In the genomic region with DNA sequence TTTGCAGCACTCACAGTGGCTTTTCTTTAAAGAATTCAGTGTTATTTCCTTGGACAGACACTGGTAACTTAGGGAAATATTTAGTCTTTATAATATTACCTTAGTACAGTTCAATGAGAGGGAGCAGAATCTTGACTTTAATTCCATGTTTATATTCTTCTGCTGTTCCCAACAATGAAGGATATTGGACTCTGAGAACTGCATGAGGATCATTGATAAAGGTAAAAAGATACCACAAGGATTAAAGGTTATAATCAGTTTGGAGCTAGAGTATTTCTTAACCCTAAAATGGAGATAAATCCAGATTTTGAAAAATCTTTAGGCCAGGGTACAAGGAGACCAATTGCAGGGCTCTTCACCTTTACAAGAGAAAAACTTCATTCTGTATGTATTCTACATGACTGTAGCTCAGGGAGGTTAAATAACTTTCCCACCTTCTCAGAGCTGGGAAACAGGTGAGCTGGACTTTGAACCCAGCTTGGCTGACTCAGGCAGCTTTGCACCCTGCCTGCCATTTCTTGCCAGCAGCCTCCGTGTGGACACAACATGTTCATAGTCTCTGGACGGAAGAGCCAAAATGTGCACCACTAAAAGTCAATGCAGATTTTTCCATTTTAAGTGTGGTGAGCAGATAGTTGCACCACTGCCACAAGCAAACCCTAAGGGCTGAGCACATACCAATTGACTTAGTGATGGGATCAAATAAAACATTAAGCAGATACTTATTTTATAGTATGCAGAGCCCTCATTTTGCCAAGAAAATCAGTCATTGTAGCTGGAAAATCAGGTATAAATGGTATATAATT, we compare ENCODE assay signal across 1 cellular context.
TF ChIP-seq lines count a peak whose summit lies in the region.

No MANE protein-coding gene starts in this region.

TF ChIP-seq in HepG2, 621 proteins besides CTCF, POLR2A, EP300 and RAD21 (continued from another document and continues in another):
- TF ChIP-seq, protein P1, sequence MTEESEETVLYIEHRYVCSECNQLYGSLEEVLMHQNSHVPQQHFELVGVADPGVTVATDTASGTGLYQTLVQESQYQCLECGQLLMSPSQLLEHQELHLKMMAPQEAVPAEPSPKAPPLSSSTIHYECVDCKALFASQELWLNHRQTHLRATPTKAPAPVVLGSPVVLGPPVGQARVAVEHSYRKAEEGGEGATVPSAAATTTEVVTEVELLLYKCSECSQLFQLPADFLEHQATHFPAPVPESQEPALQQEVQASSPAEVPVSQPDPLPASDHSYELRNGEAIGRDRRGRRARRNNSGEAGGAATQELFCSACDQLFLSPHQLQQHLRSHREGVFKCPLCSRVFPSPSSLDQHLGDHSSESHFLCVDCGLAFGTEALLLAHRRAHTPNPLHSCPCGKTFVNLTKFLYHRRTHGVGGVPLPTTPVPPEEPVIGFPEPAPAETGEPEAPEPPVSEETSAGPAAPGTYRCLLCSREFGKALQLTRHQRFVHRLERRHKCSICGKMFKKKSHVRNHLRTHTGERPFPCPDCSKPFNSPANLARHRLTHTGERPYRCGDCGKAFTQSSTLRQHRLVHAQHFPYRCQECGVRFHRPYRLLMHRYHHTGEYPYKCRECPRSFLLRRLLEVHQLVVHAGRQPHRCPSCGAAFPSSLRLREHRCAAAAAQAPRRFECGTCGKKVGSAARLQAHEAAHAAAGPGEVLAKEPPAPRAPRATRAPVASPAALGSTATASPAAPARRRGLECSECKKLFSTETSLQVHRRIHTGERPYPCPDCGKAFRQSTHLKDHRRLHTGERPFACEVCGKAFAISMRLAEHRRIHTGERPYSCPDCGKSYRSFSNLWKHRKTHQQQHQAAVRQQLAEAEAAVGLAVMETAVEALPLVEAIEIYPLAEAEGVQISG (CRISPR knock-in tag; IDR thresholded peaks at IDR 0.05), result peak; percentile 69
- no peak for TF ChIP-seq ZNF282 (IDR thresholded peaks at IDR 0.05; ENCODE audit: partially characterized antibody)
- TF ChIP-seq ZNF451 (CRISPR knock-in tag; IDR thresholded peaks at IDR 0.05), result 0 out of 2 replicates have a peak, but pooled peaks have one; percentile 29
- peak; percentile 77 for TF ChIP-seq PHF5A (CRISPR knock-in tag; IDR thresholded peaks at IDR 0.05; ENCODE audit: low read depth, unreplicated experiment)
- TF ChIP-seq KDM5A (IDR thresholded peaks at IDR 0.05; ENCODE audit: borderline replicate concordance, low read length), result no peak
- no peak for TF ChIP-seq SRF (IDR thresholded peaks at IDR 0.05; ENCODE audit: low read depth, low read length)
- TF ChIP-seq, protein P2, sequence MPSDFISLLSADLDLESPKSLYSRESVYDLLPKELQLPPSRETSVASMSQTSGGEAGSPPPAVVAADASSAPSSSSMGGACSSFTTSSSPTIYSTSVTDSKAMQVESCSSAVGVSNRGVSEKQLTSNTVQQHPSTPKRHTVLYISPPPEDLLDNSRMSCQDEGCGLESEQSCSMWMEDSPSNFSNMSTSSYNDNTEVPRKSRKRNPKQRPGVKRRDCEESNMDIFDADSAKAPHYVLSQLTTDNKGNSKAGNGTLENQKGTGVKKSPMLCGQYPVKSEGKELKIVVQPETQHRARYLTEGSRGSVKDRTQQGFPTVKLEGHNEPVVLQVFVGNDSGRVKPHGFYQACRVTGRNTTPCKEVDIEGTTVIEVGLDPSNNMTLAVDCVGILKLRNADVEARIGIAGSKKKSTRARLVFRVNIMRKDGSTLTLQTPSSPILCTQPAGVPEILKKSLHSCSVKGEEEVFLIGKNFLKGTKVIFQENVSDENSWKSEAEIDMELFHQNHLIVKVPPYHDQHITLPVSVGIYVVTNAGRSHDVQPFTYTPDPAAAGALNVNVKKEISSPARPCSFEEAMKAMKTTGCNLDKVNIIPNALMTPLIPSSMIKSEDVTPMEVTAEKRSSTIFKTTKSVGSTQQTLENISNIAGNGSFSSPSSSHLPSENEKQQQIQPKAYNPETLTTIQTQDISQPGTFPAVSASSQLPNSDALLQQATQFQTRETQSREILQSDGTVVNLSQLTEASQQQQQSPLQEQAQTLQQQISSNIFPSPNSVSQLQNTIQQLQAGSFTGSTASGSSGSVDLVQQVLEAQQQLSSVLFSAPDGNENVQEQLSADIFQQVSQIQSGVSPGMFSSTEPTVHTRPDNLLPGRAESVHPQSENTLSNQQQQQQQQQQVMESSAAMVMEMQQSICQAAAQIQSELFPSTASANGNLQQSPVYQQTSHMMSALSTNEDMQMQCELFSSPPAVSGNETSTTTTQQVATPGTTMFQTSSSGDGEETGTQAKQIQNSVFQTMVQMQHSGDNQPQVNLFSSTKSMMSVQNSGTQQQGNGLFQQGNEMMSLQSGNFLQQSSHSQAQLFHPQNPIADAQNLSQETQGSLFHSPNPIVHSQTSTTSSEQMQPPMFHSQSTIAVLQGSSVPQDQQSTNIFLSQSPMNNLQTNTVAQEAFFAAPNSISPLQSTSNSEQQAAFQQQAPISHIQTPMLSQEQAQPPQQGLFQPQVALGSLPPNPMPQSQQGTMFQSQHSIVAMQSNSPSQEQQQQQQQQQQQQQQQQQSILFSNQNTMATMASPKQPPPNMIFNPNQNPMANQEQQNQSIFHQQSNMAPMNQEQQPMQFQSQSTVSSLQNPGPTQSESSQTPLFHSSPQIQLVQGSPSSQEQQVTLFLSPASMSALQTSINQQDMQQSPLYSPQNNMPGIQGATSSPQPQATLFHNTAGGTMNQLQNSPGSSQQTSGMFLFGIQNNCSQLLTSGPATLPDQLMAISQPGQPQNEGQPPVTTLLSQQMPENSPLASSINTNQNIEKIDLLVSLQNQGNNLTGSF (CRISPR knock-in tag; IDR thresholded peaks at IDR 0.05), result no peak
- 0 out of 2 replicates have a peak, but pooled peaks have one; percentile 52 for TF ChIP-seq ZNF709 (CRISPR knock-in tag; IDR thresholded peaks at IDR 0.05)
- TF ChIP-seq, protein P3, sequence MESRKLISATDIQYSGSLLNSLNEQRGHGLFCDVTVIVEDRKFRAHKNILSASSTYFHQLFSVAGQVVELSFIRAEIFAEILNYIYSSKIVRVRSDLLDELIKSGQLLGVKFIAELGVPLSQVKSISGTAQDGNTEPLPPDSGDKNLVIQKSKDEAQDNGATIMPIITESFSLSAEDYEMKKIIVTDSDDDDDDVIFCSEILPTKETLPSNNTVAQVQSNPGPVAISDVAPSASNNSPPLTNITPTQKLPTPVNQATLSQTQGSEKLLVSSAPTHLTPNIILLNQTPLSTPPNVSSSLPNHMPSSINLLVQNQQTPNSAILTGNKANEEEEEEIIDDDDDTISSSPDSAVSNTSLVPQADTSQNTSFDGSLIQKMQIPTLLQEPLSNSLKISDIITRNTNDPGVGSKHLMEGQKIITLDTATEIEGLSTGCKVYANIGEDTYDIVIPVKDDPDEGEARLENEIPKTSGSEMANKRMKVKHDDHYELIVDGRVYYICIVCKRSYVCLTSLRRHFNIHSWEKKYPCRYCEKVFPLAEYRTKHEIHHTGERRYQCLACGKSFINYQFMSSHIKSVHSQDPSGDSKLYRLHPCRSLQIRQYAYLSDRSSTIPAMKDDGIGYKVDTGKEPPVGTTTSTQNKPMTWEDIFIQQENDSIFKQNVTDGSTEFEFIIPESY (CRISPR knock-in tag; IDR thresholded peaks at IDR 0.05), result peak; percentile 78; the same call in 1 of the 2 replicates
- TF ChIP-seq ZSCAN12 (CRISPR knock-in tag; IDR thresholded peaks at IDR 0.05), result no peak; the same call in 1 of the 2 replicates
- TF ChIP-seq ZNF768 (CRISPR knock-in tag; IDR thresholded peaks at IDR 0.05), result no peak
- TF ChIP-seq ZNF441 (CRISPR knock-in tag; IDR thresholded peaks at IDR 0.05; ENCODE audit: borderline replicate concordance), result peak; percentile 83; the same call in 1 of the 2 replicates
- TF ChIP-seq, protein P4, sequence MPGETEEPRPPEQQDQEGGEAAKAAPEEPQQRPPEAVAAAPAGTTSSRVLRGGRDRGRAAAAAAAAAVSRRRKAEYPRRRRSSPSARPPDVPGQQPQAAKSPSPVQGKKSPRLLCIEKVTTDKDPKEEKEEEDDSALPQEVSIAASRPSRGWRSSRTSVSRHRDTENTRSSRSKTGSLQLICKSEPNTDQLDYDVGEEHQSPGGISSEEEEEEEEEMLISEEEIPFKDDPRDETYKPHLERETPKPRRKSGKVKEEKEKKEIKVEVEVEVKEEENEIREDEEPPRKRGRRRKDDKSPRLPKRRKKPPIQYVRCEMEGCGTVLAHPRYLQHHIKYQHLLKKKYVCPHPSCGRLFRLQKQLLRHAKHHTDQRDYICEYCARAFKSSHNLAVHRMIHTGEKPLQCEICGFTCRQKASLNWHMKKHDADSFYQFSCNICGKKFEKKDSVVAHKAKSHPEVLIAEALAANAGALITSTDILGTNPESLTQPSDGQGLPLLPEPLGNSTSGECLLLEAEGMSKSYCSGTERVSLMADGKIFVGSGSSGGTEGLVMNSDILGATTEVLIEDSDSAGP (CRISPR knock-in tag; IDR thresholded peaks at IDR 0.05; ENCODE audit: borderline replicate concordance), result no peak
- TF ChIP-seq, protein P5, sequence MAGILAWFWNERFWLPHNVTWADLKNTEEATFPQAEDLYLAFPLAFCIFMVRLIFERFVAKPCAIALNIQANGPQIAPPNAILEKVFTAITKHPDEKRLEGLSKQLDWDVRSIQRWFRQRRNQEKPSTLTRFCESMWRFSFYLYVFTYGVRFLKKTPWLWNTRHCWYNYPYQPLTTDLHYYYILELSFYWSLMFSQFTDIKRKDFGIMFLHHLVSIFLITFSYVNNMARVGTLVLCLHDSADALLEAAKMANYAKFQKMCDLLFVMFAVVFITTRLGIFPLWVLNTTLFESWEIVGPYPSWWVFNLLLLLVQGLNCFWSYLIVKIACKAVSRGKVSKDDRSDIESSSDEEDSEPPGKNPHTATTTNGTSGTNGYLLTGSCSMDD (CRISPR knock-in tag; IDR thresholded peaks at IDR 0.05), result no peak
- TF ChIP-seq ZNF350 (CRISPR knock-in tag; IDR thresholded peaks at IDR 0.05; ENCODE audit: borderline replicate concordance, low read depth), result peak; percentile 61; the same call in 1 of the 2 replicates
- peak; percentile 55; the same call in 1 of the 2 replicates for TF ChIP-seq ZNF12 (CRISPR knock-in tag; IDR thresholded peaks at IDR 0.05)
- TF ChIP-seq SRY (CRISPR knock-in tag; IDR thresholded peaks at IDR 0.05), result no peak
- TF ChIP-seq NR2C2 (CRISPR knock-in tag; IDR thresholded peaks at IDR 0.05; ENCODE audit: borderline replicate concordance), result no peak
- TF ChIP-seq FOSL1 (CRISPR knock-in tag; IDR thresholded peaks at IDR 0.05; ENCODE audit: borderline replicate concordance), result peak; percentile 80
- TF ChIP-seq REXO4 (CRISPR knock-in tag; IDR thresholded peaks at IDR 0.05; ENCODE audit: borderline replicate concordance), result no peak
- TF ChIP-seq ZNF235 (CRISPR knock-in tag; IDR thresholded peaks at IDR 0.05; ENCODE audit: borderline replicate concordance), result no peak
- TF ChIP-seq, protein P6, sequence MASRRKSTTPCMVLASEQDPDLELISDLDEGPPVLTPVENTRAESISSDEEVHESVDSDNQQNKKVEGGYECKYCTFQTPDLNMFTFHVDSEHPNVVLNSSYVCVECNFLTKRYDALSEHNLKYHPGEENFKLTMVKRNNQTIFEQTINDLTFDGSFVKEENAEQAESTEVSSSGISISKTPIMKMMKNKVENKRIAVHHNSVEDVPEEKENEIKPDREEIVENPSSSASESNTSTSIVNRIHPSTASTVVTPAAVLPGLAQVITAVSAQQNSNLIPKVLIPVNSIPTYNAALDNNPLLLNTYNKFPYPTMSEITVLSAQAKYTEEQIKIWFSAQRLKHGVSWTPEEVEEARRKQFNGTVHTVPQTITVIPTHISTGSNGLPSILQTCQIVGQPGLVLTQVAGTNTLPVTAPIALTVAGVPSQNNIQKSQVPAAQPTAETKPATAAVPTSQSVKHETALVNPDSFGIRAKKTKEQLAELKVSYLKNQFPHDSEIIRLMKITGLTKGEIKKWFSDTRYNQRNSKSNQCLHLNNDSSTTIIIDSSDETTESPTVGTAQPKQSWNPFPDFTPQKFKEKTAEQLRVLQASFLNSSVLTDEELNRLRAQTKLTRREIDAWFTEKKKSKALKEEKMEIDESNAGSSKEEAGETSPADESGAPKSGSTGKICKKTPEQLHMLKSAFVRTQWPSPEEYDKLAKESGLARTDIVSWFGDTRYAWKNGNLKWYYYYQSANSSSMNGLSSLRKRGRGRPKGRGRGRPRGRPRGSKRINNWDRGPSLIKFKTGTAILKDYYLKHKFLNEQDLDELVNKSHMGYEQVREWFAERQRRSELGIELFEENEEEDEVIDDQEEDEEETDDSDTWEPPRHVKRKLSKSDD (CRISPR knock-in tag; IDR thresholded peaks at IDR 0.05; ENCODE audit: low read depth), result no peak
- no peak for TF ChIP-seq ZNF160 (CRISPR knock-in tag; IDR thresholded peaks at IDR 0.05)
- TF ChIP-seq KLF11 (CRISPR knock-in tag; IDR thresholded peaks at IDR 0.05), result 0 out of 2 replicates have a peak, but pooled peaks have one; percentile 46
- TF ChIP-seq ZNF619 (CRISPR knock-in tag; IDR thresholded peaks at IDR 0.05), result no peak
- no peak for TF ChIP-seq THYN1 (CRISPR knock-in tag; IDR thresholded peaks at IDR 0.05; ENCODE audit: borderline replicate concordance, low read depth)
- TF ChIP-seq SRSF9 (IDR thresholded peaks at IDR 0.05; ENCODE audit: borderline replicate concordance, insufficient read depth, low read depth, low read length, poor library complexity, severe bottlenecking), result no peak
- TF ChIP-seq ZNF317 (CRISPR knock-in tag; IDR thresholded peaks at IDR 0.05), result peak; percentile 48; the same call in 1 of the 2 replicates
- no peak; the same call in 1 of the 2 replicates for TF ChIP-seq ZNF256 (CRISPR knock-in tag; conservative IDR thresholded peaks at IDR 0.05)
- no peak for TF ChIP-seq ZZZ3 (CRISPR knock-in tag; IDR thresholded peaks at IDR 0.05; ENCODE audit: borderline replicate concordance)
- TF ChIP-seq, protein P7, sequence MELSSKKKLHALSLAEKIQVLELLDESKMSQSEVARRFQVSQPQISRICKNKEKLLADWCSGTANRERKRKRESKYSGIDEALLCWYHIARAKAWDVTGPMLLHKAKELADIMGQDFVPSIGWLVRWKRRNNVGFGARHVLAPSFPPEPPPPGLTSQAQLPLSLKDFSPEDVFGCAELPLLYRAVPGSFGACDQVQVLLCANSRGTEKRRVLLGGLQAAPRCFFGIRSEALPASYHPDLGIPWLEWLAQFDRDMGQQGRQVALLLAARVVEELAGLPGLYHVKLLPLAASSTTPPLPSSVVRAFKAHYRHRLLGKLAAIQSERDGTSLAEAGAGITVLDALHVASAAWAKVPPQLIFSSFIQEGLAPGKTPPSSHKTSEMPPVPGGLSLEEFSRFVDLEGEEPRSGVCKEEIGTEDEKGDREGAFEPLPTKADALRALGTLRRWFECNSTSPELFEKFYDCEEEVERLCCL (CRISPR knock-in tag; IDR thresholded peaks at IDR 0.05; ENCODE audit: borderline replicate concordance), result no peak
- TF ChIP-seq ZNF782 (CRISPR knock-in tag; IDR thresholded peaks at IDR 0.05; ENCODE audit: borderline replicate concordance), result no peak
- TF ChIP-seq, protein P8, sequence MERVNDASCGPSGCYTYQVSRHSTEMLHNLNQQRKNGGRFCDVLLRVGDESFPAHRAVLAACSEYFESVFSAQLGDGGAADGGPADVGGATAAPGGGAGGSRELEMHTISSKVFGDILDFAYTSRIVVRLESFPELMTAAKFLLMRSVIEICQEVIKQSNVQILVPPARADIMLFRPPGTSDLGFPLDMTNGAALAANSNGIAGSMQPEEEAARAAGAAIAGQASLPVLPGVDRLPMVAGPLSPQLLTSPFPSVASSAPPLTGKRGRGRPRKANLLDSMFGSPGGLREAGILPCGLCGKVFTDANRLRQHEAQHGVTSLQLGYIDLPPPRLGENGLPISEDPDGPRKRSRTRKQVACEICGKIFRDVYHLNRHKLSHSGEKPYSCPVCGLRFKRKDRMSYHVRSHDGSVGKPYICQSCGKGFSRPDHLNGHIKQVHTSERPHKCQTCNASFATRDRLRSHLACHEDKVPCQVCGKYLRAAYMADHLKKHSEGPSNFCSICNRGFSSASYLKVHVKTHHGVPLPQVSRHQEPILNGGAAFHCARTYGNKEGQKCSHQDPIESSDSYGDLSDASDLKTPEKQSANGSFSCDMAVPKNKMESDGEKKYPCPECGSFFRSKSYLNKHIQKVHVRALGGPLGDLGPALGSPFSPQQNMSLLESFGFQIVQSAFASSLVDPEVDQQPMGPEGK (CRISPR knock-in tag; IDR thresholded peaks at IDR 0.05), result no peak
- TF ChIP-seq ZNF775 (CRISPR knock-in tag; IDR thresholded peaks at IDR 0.05; ENCODE audit: borderline replicate concordance), result no peak; the same call in 1 of the 2 replicates
- TF ChIP-seq PAWR (CRISPR knock-in tag; IDR thresholded peaks at IDR 0.05; ENCODE audit: borderline replicate concordance), result no peak; the same call in 1 of the 2 replicates
- peak; percentile 62; the same call in 1 of the 2 replicates for TF ChIP-seq KMT2B (CRISPR knock-in tag; IDR thresholded peaks at IDR 0.05)
